8 cellular contexts compared by ENCODE assay signal in the genomic region with DNA sequence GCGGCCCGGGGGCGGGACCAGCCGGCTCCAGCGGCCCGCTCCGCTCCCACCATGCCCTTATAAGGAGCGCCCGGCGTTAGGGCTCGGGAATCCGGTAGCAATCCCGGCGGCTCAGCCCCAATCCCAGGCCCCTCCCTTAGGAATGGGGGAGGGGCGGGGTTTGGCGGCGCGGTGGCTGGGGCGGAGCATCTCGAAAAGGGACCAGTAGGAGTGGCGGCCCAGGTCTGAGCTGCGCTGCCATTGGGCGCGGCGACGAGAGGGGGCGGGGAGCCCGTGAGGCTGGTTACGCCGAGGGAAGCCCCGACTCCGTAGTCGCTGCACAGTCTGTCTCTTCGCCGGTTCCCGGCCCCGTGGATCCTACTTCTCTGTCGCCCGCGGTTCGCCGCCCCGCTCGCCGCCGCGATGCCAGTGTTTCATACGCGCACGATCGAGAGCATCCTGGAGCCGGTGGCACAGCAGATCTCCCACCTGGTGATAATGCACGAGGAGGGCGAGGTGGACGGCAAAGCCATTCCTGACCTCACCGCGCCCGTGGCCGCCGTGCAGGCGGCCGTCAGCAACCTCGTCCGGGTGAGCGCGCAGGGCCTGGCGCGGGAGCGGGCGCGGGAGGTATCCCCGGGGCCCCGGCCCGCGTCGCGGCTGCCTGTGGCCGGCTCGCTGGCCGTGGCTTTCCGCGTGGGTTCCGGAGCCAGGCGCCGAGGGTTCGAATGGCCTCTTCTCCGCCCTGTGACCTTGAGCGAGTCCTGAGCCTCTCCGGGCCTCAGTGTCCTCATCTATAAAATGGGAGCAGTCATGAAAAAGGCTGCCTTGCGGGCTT. TPM values are rescaled to one million over a fixed set of nuclear protein-coding genes. Genes with fewer than 3 reads are reported as not detected.
DNase-seq lines count a peak whose midpoint lies in the region; ATAC-seq and TF ChIP-seq lines count a peak whose summit lies in the region.

TSS of gene VCL (plus strand) at position 311 of the 817 bp plus-strand sequence. CDS start at position 403, 92 bp downstream.

- H3K4me1 ChIP-seq in BE2C (no peaks in the 10 kb centered on the region), colonic mucosa (peaks cover 3% of the 10 kb centered on the region)

- H3K27me3 ChIP-seq in BE2C (no peaks in the 10 kb centered on the region), colonic mucosa (no peaks in the 10 kb centered on the region), layer of hippocampus (ENCODE audit: control insufficient read depth, insufficient read depth, low read length) (no peaks in the 10 kb centered on the region)

- intact Hi-C loops in colonic mucosa (cut with DNase I): no loop called here

- H3K9ac ChIP-seq in colonic mucosa (ENCODE audit: low read depth in 2 of 2, low read length in 2 of 2): peak within 1 kb of the TSS; percentile 91 to 98

- H3K4me3 ChIP-seq in BE2C (ENCODE audit: low read depth, low read length) (peak within 1 kb of the TSS; percentile 93), colonic mucosa (peak within 1 kb of the TSS; percentile 84)

- ATAC-seq in HG03460 (IDR thresholded peaks at IDR 0.05; ENCODE audit: unreplicated experiment): peak; percentile 98

- peak within 1 kb of the TSS; percentile 97 for H3K27ac ChIP-seq in colonic mucosa
- peak within 1 kb of the TSS; percentile 88 for H3K27ac ChIP-seq in layer of hippocampus (ENCODE audit: low read depth, low read length)

- DNase-seq in BE2C: peak; percentile 98
- peak; percentile 77 for DNase-seq in GM19240 (ENCODE audit: insufficient read length, low spot score)
- DNase-seq in NCI-H526 (lab: John Stamatoyannopoulos, UW): peak; percentile 88 to 96
- DNase-seq in activated CD4-positive, alpha-beta T cell treated with anti-CD3 and anti-CD28 coated beads for 48 hours: peak; percentile 97
- DNase-seq in colonic mucosa: peak; percentile 99
- DNase-seq in stimulated activated CD4-positive, alpha-beta T cell treated with anti-CD3 and anti-CD28 coated beads, Interleukin-1b, Interleukin-23, amount 100 ng/mL, for 4 hours (ENCODE audit: low read depth in 2 of 2): peak; percentile 91 to 94

- H3K9me3 ChIP-seq in BE2C: no peaks in the 10 kb centered on the region
- H3K9me3 ChIP-seq in colonic mucosa: no peaks in the 10 kb centered on the region

- TF ChIP-seq CTCF in BE2C (IDR thresholded peaks at IDR 0.05; ENCODE audit: low read depth, low read length) (no peak), colonic mucosa (IDR thresholded peaks at IDR 0.05) (no peak)

- H3K36me3 ChIP-seq in BE2C: no peaks in the 10 kb centered on the region
- H3K36me3 ChIP-seq in colonic mucosa: no peaks in the 10 kb centered on the region

RNA-seq across cellular contexts. Expression of gene VCL, which starts in this region (rescaled TPM):
- 18.8 TPM for polyA plus RNA-seq in BE2C (2012; ENCODE audit: insufficient read depth, insufficient read length, low read depth)
- 100 to 1,000 TPM in 1 of 2 donors, 10 to 100 TPM in 1; 99.9 to 179 TPM for total RNA-seq in colonic mucosa

Comparison
In these comparisons a context has a peak if more than half of its experiments do, and no peak if none do; other contexts are left out.
1. Peak in every context shown above with its lines: DNase-seq, ATAC-seq, H3K4me3 ChIP-seq and H3K27ac ChIP-seq.